ENCODE assay signal across 8 cellular contexts in genomic region chr5:150789943-150790611, GRCh38. TPM values are rescaled to one million over a fixed set of nuclear protein-coding genes. Genes with fewer than 3 reads are reported as not detected.
DNase-seq lines count a peak whose midpoint lies in the region; ATAC-seq, FAIRE-seq and TF ChIP-seq lines count a peak whose summit lies in the region.

No MANE protein-coding gene starts in this region.

- no peak for TF ChIP-seq POLR2A in heart left ventricle (IDR thresholded peaks at IDR 0.05)

- H3K27ac ChIP-seq in heart left ventricle = peak overlapping the region in 10 of 12 donors; percentile 15 to 84 (median 51)
- no peak overlapping the region for H3K27ac ChIP-seq in substantia nigra (ENCODE audit: low read depth, low read length, poor library complexity, severe bottlenecking)

- peaks cover 0 to 4% (median 0%) of the 10 kb centered on the region in 12 donors for H3K9me3 ChIP-seq in heart left ventricle

- peaks cover 3 to 83% (median 22%) of the 10 kb centered on the region in 12 donors for H3K4me1 ChIP-seq in heart left ventricle

- H3K27me3 ChIP-seq in heart left ventricle = no peaks in the 10 kb centered on the region

- no peak for TF ChIP-seq CTCF in heart left ventricle (IDR thresholded peaks at IDR 0.05)

- intact Hi-C loops in heart left ventricle (cut with DNase I) = loop anchor here in 2 of 10 donors (10.0 kb wide), 2 partner anchors 245 to 365 kb away; partner anchors contain the start of gene ANXA6 (in 2 of the 2)

- 42 to 57% (median 47%) methylated on average over 6 to 7 of the region's 7 CpGs for WGBS in heart left ventricle, 4 donors

- H3K36me3 ChIP-seq in heart left ventricle = peaks cover 0 to 5% (median 0%) of the 10 kb centered on the region in 9 donors

- peak; percentile 99 for FAIRE-seq in RCC 7860 (lab: Jason Lieb, UNC)

- DNase-seq in RCC 7860 (ENCODE audit: low spot score) (peak; percentile 96), heart left ventricle (peak in 2 of 5 donors; percentile 35 to 81), SHP77 treated with DMSO at 0.1 percent for 48 hours (lab: John Stamatoyannopoulos, UW) (no peak), substantia nigra (lab: John Stamatoyannopoulos, UW) (no peak)
- DNase-seq in activated effector memory CD4-positive, alpha-beta T cell treated with Interleukin-2 at 50 U/mL for 16 hours = peak; percentile 31
- DNase-seq in stimulated activated CD4-positive, alpha-beta T cell treated with anti-CD3 and anti-CD28 coated beads, Interleukin-12 subunit alpha, Interleukin-12 subunit beta, amount 100 ng/mL, for 24 hours (ENCODE audit: low read depth in 2 of 2) = peak; percentile 61 to 62

- peak; percentile 94 for ATAC-seq in GM18861 (IDR thresholded peaks at IDR 0.05; ENCODE audit: unreplicated experiment)
- ATAC-seq in HG02970 (IDR thresholded peaks at IDR 0.05; ENCODE audit: low FRiP score, unreplicated experiment) = peak; percentile 66
- ATAC-seq in heart left ventricle = peak; percentile 51 to 95 (median 94)

- peak overlapping the region in 4 of 12 donors; percentile 7 to 10 (median 8) for H3K4me3 ChIP-seq in heart left ventricle

RNA-seq across cellular contexts. Expression of gene SMIM3, which starts 11.5 kb away (rescaled TPM):
- 10 to 100 TPM in 7 of 9 donors, 1 to 10 TPM in 2; 7.1 to 27.3 (median 19.1) TPM for total RNA-seq in heart left ventricle
- polyA plus RNA-seq in heart left ventricle = 10 to 100 TPM; 16.0 to 45.6 TPM

RNA-seq across cellular contexts. Expression of gene DCTN4, which starts 31.3 kb away (rescaled TPM):
- 10 to 100 TPM; 41.6 to 70.6 (median 50.4) TPM for total RNA-seq in heart left ventricle
- polyA plus RNA-seq in heart left ventricle = 10 to 100 TPM; 18.9 to 31.8 TPM

RNA-seq across cellular contexts. Expression of gene IRGM, which starts 56.2 kb away (rescaled TPM):
- not detected for total RNA-seq in heart left ventricle
- polyA plus RNA-seq in heart left ventricle = under 1 TPM in 1 of 2 donors, not detected in 1; 0.07 TPM

Comparison
In these comparisons a context has a peak if more than half of its experiments do, and no peak if none do; other contexts are left out.
1. DNase-seq: peak in RCC 7860 (single experiment), activated effector memory CD4-positive, alpha-beta T cell treated with Interleukin-2 at 50 U/mL for 16 hours (single experiment) and stimulated activated CD4-positive, alpha-beta T cell treated with anti-CD3 and anti-CD28 coated beads, Interleukin-12 subunit alpha, Interleukin-12 subunit beta, amount 100 ng/mL, for 24 hours (2 of 2); none in SHP77 treated with DMSO at 0.1 percent for 48 hours (single experiment) and substantia nigra (0 of 49).
2. Peak in every context shown above with its lines, with median percentiles within 50 percentile points of each other: ATAC-seq.